In genomic region chr6:97790926-97791590, GRCh38 we compare ENCODE assay signal across 27 cellular contexts.
"Had no signal": no experiment of that assay in that cellular context is flagged by ENCODE, and none has a peak within 500 bp of the region (broad histone marks: within the 10 kb centered on the region; RNA-seq: fewer than 3 reads in every experiment).

No MANE protein-coding gene starts in this region.

- H3K27ac Mint-ChIP-seq: activated CD4-positive, alpha-beta memory T cell treated with anti-CD3 and anti-CD28 coated beads, Interleukin-2, amount 10 ng/mL, durations not matched to agents 7 days and 5 days; activated CD4-positive, alpha-beta T cell treated with anti-CD3 and anti-CD28 coated beads for 36 hours; activated naive CD4-positive, alpha-beta T cell treated with anti-CD3 and anti-CD28 coated beads, Interleukin-2, amount 50 U/mL, for 24 hours; activated T-cell treated with anti-CD3 and anti-CD28 coated beads, Interleukin-2, amount 50 U/mL, for 72 hours; activated T-helper 2 cell treated with anti-CD3 and anti-CD28 coated beads, Interferon-gamma antibody, Interleukin-2, Interleukin-4, amounts not matched to agents 10 μg/mL and 5 μg/mL and 100 μg/mL, durations not matched to agents 14 hours and 24 hours and 36 hours; brain had no signal

- H3K36me3 Mint-ChIP-seq: activated naive CD4-positive, alpha-beta T cell treated with anti-CD3 and anti-CD28 coated beads, Interleukin-2, amount 50 U/mL, for 24 hours had no signal

- H3K4me1 ChIP-seq: ascending aorta, SJCRH30 had no signal

- H3K4me1 Mint-ChIP-seq: activated CD4-positive, alpha-beta memory T cell treated with anti-CD3 and anti-CD28 coated beads, Interleukin-2, amount 10 ng/mL, durations not matched to agents 7 days and 5 days; activated CD4-positive, alpha-beta T cell treated with anti-CD3 and anti-CD28 coated beads for 36 hours; activated naive CD4-positive, alpha-beta T cell treated with anti-CD3 and anti-CD28 coated beads, Interleukin-2, amount 50 U/mL, for 24 hours; brain had no signal

- H3K36me3 ChIP-seq: ascending aorta, SJCRH30 had no signal

- H3K9ac ChIP-seq: SK-N-SH had no signal

- H3K4me3 ChIP-seq: ascending aorta, K562, SJCRH30 had no signal

- DNase-seq: activated CD4-positive, alpha-beta memory T cell treated with anti-CD3 and anti-CD28 coated beads, Interleukin-2, amount 10 ng/mL, durations not matched to agents 7 days and 5 days; activated CD4-positive, alpha-beta T cell treated with anti-CD3 and anti-CD28 coated beads for 36 hours; activated CD4-positive, alpha-beta T cell treated with anti-CD3 and anti-CD28 coated beads, Interleukin-2, amount 50 U/mL, for 1 hour; activated naive CD4-positive, alpha-beta T cell; activated T-cell treated with anti-CD3 and anti-CD28 coated beads, Interleukin-2, amount 50 U/mL, for 72 hours; Karpas-422; MM.1S; NCI-H1105; NCI-H1436; NCI-H1694 treated with DMSO at 0.1 percent for 48 hours; NCI-H2029 treated with DMSO at 0.1 percent for 48 hours; NCI-H345; NCI-H510A; NCI-H526 treated with DMSO at 0.1 percent for 48 hours; NCI-H82; Right ventricle myocardium superior; SJCRH30; SK-N-SH; T-helper 1 cell had no signal

- H3K9me2 ChIP-seq: SK-N-SH had no signal

- H3K4me2 ChIP-seq: SK-N-SH had no signal

- H3K27me3 Mint-ChIP-seq: activated CD4-positive, alpha-beta memory T cell treated with anti-CD3 and anti-CD28 coated beads, Interleukin-2, amount 10 ng/mL, durations not matched to agents 7 days and 5 days; activated CD4-positive, alpha-beta T cell treated with anti-CD3 and anti-CD28 coated beads for 36 hours had no signal

- H3K9me3 ChIP-seq: ascending aorta, SJCRH30, SK-N-SH had no signal

- ATAC-seq: activated CD4-positive, alpha-beta T cell treated with anti-CD3 and anti-CD28 coated beads for 36 hours; activated T-cell treated with anti-CD3 and anti-CD28 coated beads, Interleukin-2, amount 50 U/mL, for 72 hours; K562; Panc1 had no signal

- H3K4me3 Mint-ChIP-seq: activated CD4-positive, alpha-beta memory T cell treated with anti-CD3 and anti-CD28 coated beads, Interleukin-2, amount 10 ng/mL, durations not matched to agents 7 days and 5 days; activated CD4-positive, alpha-beta T cell treated with anti-CD3 and anti-CD28 coated beads for 36 hours; activated naive CD4-positive, alpha-beta T cell treated with anti-CD3 and anti-CD28 coated beads, Interleukin-2, amount 50 U/mL, for 24 hours; activated T-cell treated with anti-CD3 and anti-CD28 coated beads, Interleukin-2, amount 50 U/mL, for 72 hours; brain had no signal

- H3K27me3 ChIP-seq: ascending aorta, SJCRH30 had no signal

- H3K27ac ChIP-seq: ascending aorta, RWPE1, SJCRH30, VCaP had no signal
